ENCODE assay signal across 1 cellular context in genomic region chr2:122239440-122239839, GRCh38.
TF ChIP-seq lines count a peak whose summit lies in the region.

No MANE protein-coding gene starts in this region.

TF ChIP-seq in HepG2, 621 proteins besides CTCF, POLR2A, EP300 and RAD21 (continued from another document):
- no peak for TF ChIP-seq ZNF512B (CRISPR knock-in tag; IDR thresholded peaks at IDR 0.05; ENCODE audit: borderline replicate concordance)
- no peak for TF ChIP-seq HMG20B (CRISPR knock-in tag; conservative IDR thresholded peaks at IDR 0.05)
